ENCODE assay signal across 18 cellular contexts in the genomic region with DNA sequence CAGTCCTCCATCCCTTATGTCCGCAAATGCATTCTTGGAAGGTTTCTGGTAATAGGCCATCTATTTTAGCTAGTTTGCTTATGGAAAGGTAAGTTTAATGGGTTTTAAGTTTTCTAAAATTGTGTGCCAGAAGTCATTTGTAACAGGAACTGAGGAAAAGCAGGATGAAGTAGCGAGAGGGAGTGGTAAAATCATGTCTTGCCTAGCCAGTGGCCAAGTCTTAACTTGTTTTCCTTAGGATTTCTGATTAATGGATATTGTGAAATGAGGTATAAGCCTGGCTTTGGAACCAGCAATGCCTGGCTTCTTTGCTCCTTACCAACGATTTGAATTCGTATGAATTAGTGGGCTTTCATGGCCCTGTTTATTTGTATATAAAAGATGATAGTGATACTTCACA. TPM values are rescaled to one million over a fixed set of nuclear protein-coding genes. Genes with fewer than 3 reads are reported as not detected.
A peak's percentile ranks its signal among the peaks of the same experiment; 100 is the strongest.
DNase-seq lines count a peak whose midpoint lies in the region; FAIRE-seq and TF ChIP-seq lines count a peak whose summit lies in the region.
"Had no signal": no experiment of that assay in that cellular context is flagged by ENCODE, and none has a peak within 500 bp of the region (broad histone marks: within the 10 kb centered on the region; RNA-seq: fewer than 3 reads in every experiment).

No MANE protein-coding gene starts in this region.

- peak overlapping the region; percentile 67 for H3K9ac ChIP-seq in mammary epithelial cell (ENCODE audit: insufficient read depth, low read length)

- no peaks in the 10 kb centered on the region; the same call in 1 of the 2 replicates for H3K27me3 Mint-ChIP-seq in HFFc6 (ENCODE audit: insufficient read depth)
- H3K27me3 Mint-ChIP-seq: activated CD4-positive, alpha-beta memory T cell treated with anti-CD3 and anti-CD28 coated beads for 36 hours; effector memory CD8-positive, alpha-beta T cell; natural killer cell treated with Interleukin-12 subunit alpha and Interleukin-12 subunit beta and Interleukin-15 and Interleukin-18, amount 100 ng/mL, for 72 hours had no signal

- no peak for TF ChIP-seq EP300 in stomach (IDR thresholded peaks at IDR 0.05)

- H3K27ac ChIP-seq in mammary epithelial cell (ENCODE audit: insufficient read depth, low read depth, low read length), result peak overlapping the region; percentile 80
- H3K27ac ChIP-seq in stomach, result peak overlapping the region in 3 of 5 donors; percentile 10 to 29 (median 20)
- H3K27ac ChIP-seq: body of pancreas, left ventricle myocardium inferior had no signal

- WGBS in mammary epithelial cell (ENCODE audit: low coverage, missing lambda C conversion rate), result 4% methylated on average over 4 of the region's 4 CpGs
- WGBS in stomach, 5 donors, result 34 to 41% (median 39%) methylated on average over 4 of the region's 4 CpGs

- FAIRE-seq in GM12891 (lab: Jason Lieb, UNC), result no peak
- FAIRE-seq: TTC549 had no signal

- H3K4me3 ChIP-seq in mammary epithelial cell (replicated peaks in 1 of 3; ENCODE audit: insufficient read depth in 1 of 3, low read depth in 2 of 3, low read length in 3 of 3) (peak overlapping the region; percentile 31 to 49 (median 43)), stomach (no peak overlapping the region)
- H3K4me3 ChIP-seq: body of pancreas, left ventricle myocardium inferior had no signal

- H3K4me1 ChIP-seq in mammary epithelial cell (ENCODE audit: insufficient read depth, low read length) (peaks cover 53% of the 10 kb centered on the region), stomach (peaks cover 31 to 88% (median 66%) of the 10 kb centered on the region in 4 donors)
- H3K4me1 ChIP-seq: BE2C had no signal

- no peaks in the 10 kb centered on the region for H3K9me3 ChIP-seq in mammary epithelial cell (replicated peaks; ENCODE audit: insufficient read depth, low read length)
- no peaks in the 10 kb centered on the region for H3K9me3 ChIP-seq in stomach
- H3K9me3 ChIP-seq: BE2C, body of pancreas had no signal

- intact Hi-C loops in mammary epithelial cell (cut with micrococcal nuclease), result loop anchor here (1.0 to 5.0 kb wide), 2 partner anchors 8 to 106 kb away; a partner anchor contains a TSS
- intact Hi-C loops in stomach (cut with DNase I; ENCODE audit: low total_unique reads), result no loop called here

- H3K36me3 ChIP-seq in mammary epithelial cell (ENCODE audit: insufficient read depth, low read length), result peaks cover 2% of the 10 kb centered on the region
- H3K36me3 ChIP-seq in stomach, result peaks cover 0 to 9% (median 7%) of the 10 kb centered on the region in 4 donors

- dilution Hi-C loops in mammary epithelial cell (cut with HindIII; ENCODE audit: low sequenced_read_pairs), result no loop called here

- H3K27me3 ChIP-seq in mammary epithelial cell (ENCODE audit: insufficient read depth, low read length) (no peaks in the 10 kb centered on the region), stomach (no peaks in the 10 kb centered on the region)
- H3K27me3 ChIP-seq: BE2C, body of pancreas had no signal

- H3K4me2 ChIP-seq in mammary epithelial cell (ENCODE audit: insufficient read depth, low read depth, low read length), result peak overlapping the region; percentile 96

- H3K4me3 Mint-ChIP-seq in HFFc6, result no peak overlapping the region
- H3K4me3 Mint-ChIP-seq: activated CD4-positive, alpha-beta memory T cell treated with anti-CD3 and anti-CD28 coated beads for 36 hours; natural killer cell treated with Interleukin-12 subunit alpha and Interleukin-12 subunit beta and Interleukin-15 and Interleukin-18, amount 100 ng/mL, for 72 hours had no signal

- H3K79me2 ChIP-seq in mammary epithelial cell (ENCODE audit: insufficient read depth, low read length), result peaks cover 98% of the 10 kb centered on the region

- peaks cover 70% of the 10 kb centered on the region for H3K4me1 Mint-ChIP-seq in HFFc6 (ENCODE audit: low read depth)

- peaks cover under 1% of the 10 kb centered on the region for H4K20me1 ChIP-seq in mammary epithelial cell (ENCODE audit: insufficient read depth, low read length)

- no TSS peak for BruUV-seq in mammary epithelial cell (replicated peaks; lab: Mats Ljungman, UMichigan)

- CTCF ChIA-PET in mammary epithelial cell (lab: Charles Lee; ENCODE audit: low non-redundant PET), result no interaction called here
- CTCF ChIA-PET in HEK293T (lab: Yijun Ruan, JAX), result no interaction called here

- peaks cover 12% of the 10 kb centered on the region for H3K36me3 Mint-ChIP-seq in HFFc6 (ENCODE audit: low read depth)

- TF ChIP-seq CTCF in HFFc6 (IDR thresholded peaks at IDR 0.05), result no peak
- TF ChIP-seq CTCF in mammary epithelial cell (conservative IDR thresholded peaks at IDR 0.05 in 1 of 2, IDR thresholded peaks at IDR 0.05 in 1 of 2; ENCODE audit: extremely low read depth in 1 of 2, insufficient read depth in 1 of 2, low read depth in 1 of 2, low read length in 2 of 2), result no peak
- no peak for TF ChIP-seq CTCF in stomach (IDR thresholded peaks at IDR 0.05)

- peak overlapping the region; percentile 24 for H2AFZ ChIP-seq in mammary epithelial cell (ENCODE audit: low read depth, low read length)

- peak overlapping the region; percentile 29; the same call in 1 of the 2 replicates for H3K27ac Mint-ChIP-seq in HFFc6
- H3K27ac Mint-ChIP-seq: activated CD4-positive, alpha-beta memory T cell treated with anti-CD3 and anti-CD28 coated beads for 36 hours; natural killer cell treated with Interleukin-12 subunit alpha and Interleukin-12 subunit beta and Interleukin-15 and Interleukin-18, amount 100 ng/mL, for 72 hours had no signal

- no peaks in the 10 kb centered on the region for H3K9me3 Mint-ChIP-seq in HFFc6
- H3K9me3 Mint-ChIP-seq: activated CD4-positive, alpha-beta memory T cell treated with anti-CD3 and anti-CD28 coated beads for 36 hours; effector memory CD8-positive, alpha-beta T cell; natural killer cell treated with Interleukin-12 subunit alpha and Interleukin-12 subunit beta and Interleukin-15 and Interleukin-18, amount 100 ng/mL, for 72 hours had no signal

- POLR2A ChIA-PET in HEK293T (lab: Yijun Ruan, JAX), result no interaction called here

- no peak for DNase-seq in HFFc6
- peak; percentile 83 for DNase-seq in mammary epithelial cell
- peak; percentile 46 for DNase-seq in iris pigment epithelial cell (ENCODE audit: low read depth)
- no peak for DNase-seq in stomach
- DNase-seq in mucosa of gallbladder (ENCODE audit: low spot score), result no peak
- DNase-seq in GM12891 (ENCODE audit: insufficient read length, low spot score), result no peak
- no peak for DNase-seq in kidney glomerular epithelial cell (lab: John Stamatoyannopoulos, UW)
- DNase-seq in HEK293T (ENCODE audit: extremely low spot score), result no peak
- DNase-seq: activated CD4-positive, alpha-beta memory T cell treated with anti-CD3 and anti-CD28 coated beads for 36 hours; BE2C; body of pancreas; effector memory CD8-positive, alpha-beta T cell; left ventricle myocardium inferior; NCI-H1694; NCI-H510A treated with DMSO at 0.1 percent for 48 hours; stimulated activated naive CD4-positive, alpha-beta T cell had no signal

- no peak for TF ChIP-seq POLR2A in stomach (IDR thresholded peaks at IDR 0.05)
- no peak for TF ChIP-seq POLR2A in GM12891 (IDR thresholded peaks at IDR 0.05; ENCODE audit: low read depth, low read length)

- in situ Hi-C loops in mammary epithelial cell (cut with MboI; ENCODE audit: low sequenced_read_pairs in 2 of 2), result loop anchor here (25.0 kb wide), 2 partner anchors 271 to 1071 kb away; a partner anchor contains a TSS

TF ChIP-seq in GM12891, 5 proteins besides CTCF, POLR2A, EP300 and RAD21:
- TF ChIP-seq POU2F2 (IDR thresholded peaks at IDR 0.05; ENCODE audit: low read depth, low read length) (no peak), TAF1 (IDR thresholded peaks at IDR 0.05; ENCODE audit: low read depth, low read length) (no peak)

TF ChIP-seq in HEK293T, 16 proteins besides CTCF, POLR2A, EP300 and RAD21:
- TF ChIP-seq SUZ12 (IDR thresholded peaks at IDR 0.05) (no peak), LEF1 (IDR thresholded peaks at IDR 0.05; ENCODE audit: borderline replicate concordance) (no peak), SP1 (IDR thresholded peaks at IDR 0.05) (no peak), TARDBP (IDR thresholded peaks at IDR 0.05) (no peak), FOXK2 (IDR thresholded peaks at IDR 0.05) (no peak), FOXA1 (IDR thresholded peaks at IDR 0.05) (no peak), ELF4 (IDR thresholded peaks at IDR 0.05) (no peak), ZNF384 (IDR thresholded peaks at IDR 0.05) (no peak), HDGF (IDR thresholded peaks at IDR 0.05; ENCODE audit: borderline replicate concordance) (no peak), FOXM1 (IDR thresholded peaks at IDR 0.05; ENCODE audit: borderline replicate concordance) (no peak), ARNT (IDR thresholded peaks at IDR 0.05) (no peak), NFRKB (IDR thresholded peaks at IDR 0.05) (no peak), CTBP1 (IDR thresholded peaks at IDR 0.05; ENCODE audit: borderline replicate concordance) (no peak), BHLHE40 (IDR thresholded peaks at IDR 0.05; ENCODE audit: borderline replicate concordance) (no peak), L3MBTL2 (conservative IDR thresholded peaks at IDR 0.05) (no peak)
- TF ChIP-seq, protein P1, sequence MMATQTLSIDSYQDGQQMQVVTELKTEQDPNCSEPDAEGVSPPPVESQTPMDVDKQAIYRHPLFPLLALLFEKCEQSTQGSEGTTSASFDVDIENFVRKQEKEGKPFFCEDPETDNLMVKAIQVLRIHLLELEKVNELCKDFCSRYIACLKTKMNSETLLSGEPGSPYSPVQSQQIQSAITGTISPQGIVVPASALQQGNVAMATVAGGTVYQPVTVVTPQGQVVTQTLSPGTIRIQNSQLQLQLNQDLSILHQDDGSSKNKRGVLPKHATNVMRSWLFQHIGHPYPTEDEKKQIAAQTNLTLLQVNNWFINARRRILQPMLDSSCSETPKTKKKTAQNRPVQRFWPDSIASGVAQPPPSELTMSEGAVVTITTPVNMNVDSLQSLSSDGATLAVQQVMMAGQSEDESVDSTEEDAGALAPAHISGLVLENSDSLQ (IDR thresholded peaks at IDR 0.05), result no peak

RNA-seq across cellular contexts. Expression of a gene that starts 7.3 kb away (rescaled TPM):
- total RNA-seq in HFFc6 (2021; fragmentation: NEBNext Ultra II Directional; extraction: Animal tissue kit (Norgen Biotek cat#: 25700)), result 10 to 100 TPM; 27.2 to 36.6 (median 31.8) TPM
- total RNA-seq in mammary epithelial cell, result 10 to 100 TPM; 22.0 to 34.7 TPM
- polyA plus RNA-seq in mammary epithelial cell, result 44.8 TPM
- 63.1 TPM for polyA minus RNA-seq in mammary epithelial cell
- 10 to 100 TPM in 4 of 5 donors, 1 to 10 TPM in 1; 2.3 to 56.0 (median 26.3) TPM for total RNA-seq in stomach
- 10 to 100 TPM in 1 of 3 donors, 1 to 10 TPM in 2; 5.4 to 10.2 (median 6.3) TPM for polyA plus RNA-seq in stomach
- 32.8 TPM for total RNA-seq in mucosa of gallbladder
- polyA plus RNA-seq in GM12891 (2012; ENCODE audit: low read depth, missing spikeins), result 8.7 TPM

Comparison
In these comparisons a context has a peak if more than half of its experiments do, and no peak if none do; other contexts are left out.
1. DNase-seq: peak in mammary epithelial cell (single experiment) and iris pigment epithelial cell (single experiment); none in HFFc6 (single experiment), stomach (single experiment), mucosa of gallbladder (single experiment), GM12891 (single experiment), kidney glomerular epithelial cell (single experiment) and HEK293T (single experiment).
2. H3K4me3 ChIP-seq: peak in mammary epithelial cell (3 of 3); none in stomach (0 of 4).